22 cellular contexts compared by ENCODE assay signal in genomic region chr7:115338016-115338415, GRCh38.
"Had no signal": no experiment of that assay in that cellular context is flagged by ENCODE, and none has a peak within 500 bp of the region (broad histone marks: within the 10 kb centered on the region; RNA-seq: fewer than 3 reads in every experiment).

No MANE protein-coding gene starts in this region.

- H3K27me3 ChIP-seq: dorsolateral prefrontal cortex, esophagus squamous epithelium, gastrocnemius medialis, heart right ventricle, left lung had no signal

- H3K4me3 ChIP-seq: coronary artery, dorsolateral prefrontal cortex, esophagus squamous epithelium, gastrocnemius medialis, heart right ventricle, left lung, lower lobe of right lung had no signal

- H3K27ac ChIP-seq: coronary artery, dorsolateral prefrontal cortex, epithelial cell of prostate, esophagus squamous epithelium, gastrocnemius medialis, heart right ventricle, left lung, lower lobe of right lung had no signal

- H3K9me3 ChIP-seq: esophagus squamous epithelium, gastrocnemius medialis, heart right ventricle, left lung, lower lobe of right lung had no signal

- H3K36me3 ChIP-seq: esophagus squamous epithelium, gastrocnemius medialis, heart right ventricle, left lung, lower lobe of right lung had no signal

- H3K4me1 ChIP-seq: esophagus squamous epithelium, gastrocnemius medialis, heart right ventricle, left lung, lower lobe of right lung had no signal

- DNase-seq: dermis blood vessel endothelial cell; dorsolateral prefrontal cortex; effector CD8-positive, alpha-beta T cell; effector memory CD8-positive, alpha-beta T cell; endodermal cell; erythroblast; esophagus squamous epithelium; foreskin fibroblast; gastrocnemius medialis; glutamatergic neuron; head of caudate nucleus; heart right ventricle; hippocampal formation; left cardiac atrium; left lung; left ventricle myocardium superior; lower lobe of right lung; mesenchymal stem cell; midbrain; naive thymus-derived CD4-positive, alpha-beta T cell had no signal
